16 cellular contexts compared by ENCODE assay signal in genomic region chr13:54775501-54776191, GRCh38.
A peak's percentile ranks its signal among the peaks of the same experiment; 100 is the strongest.
DNase-seq lines count a peak whose midpoint lies in the region; ATAC-seq and TF ChIP-seq lines count a peak whose summit lies in the region.
"Had no signal": no experiment of that assay in that cellular context is flagged by ENCODE, and none has a peak within 500 bp of the region (broad histone marks: within the 10 kb centered on the region; RNA-seq: fewer than 3 reads in every experiment).

No MANE protein-coding gene starts in this region.

- H3K27ac ChIP-seq in lower lobe of right lung = no peak overlapping the region

- no peak overlapping the region for H3K27ac Mint-ChIP-seq in WTC11
- no peak overlapping the region for H3K27ac Mint-ChIP-seq in stimulated activated effector memory CD8-positive, alpha-beta T cell treated with anti-CD3 and anti-CD28 coated beads, Interleukin-12 subunit alpha, Interleukin-12 subunit beta, amount 100 ng/mL, for 72 hours
- H3K27ac Mint-ChIP-seq: CD4-positive, CD25-positive, alpha-beta regulatory T cell; CD8-positive, alpha-beta memory T cell had no signal

- H3K36me3 ChIP-seq in lower lobe of right lung = no peaks in the 10 kb centered on the region
- H3K36me3 ChIP-seq: BE2C had no signal

- no peaks in the 10 kb centered on the region for H3K27me3 Mint-ChIP-seq in WTC11 (ENCODE audit: low read depth)
- H3K27me3 Mint-ChIP-seq: CD4-positive, CD25-positive, alpha-beta regulatory T cell; CD8-positive, alpha-beta memory T cell had no signal

- no peaks in the 10 kb centered on the region for H3K4me1 Mint-ChIP-seq in WTC11
- no peaks in the 10 kb centered on the region for H3K4me1 Mint-ChIP-seq in stimulated activated effector memory CD8-positive, alpha-beta T cell treated with anti-CD3 and anti-CD28 coated beads, Interleukin-12 subunit alpha, Interleukin-12 subunit beta, amount 100 ng/mL, for 72 hours
- H3K4me1 Mint-ChIP-seq: CD8-positive, alpha-beta memory T cell had no signal

- intact Hi-C loops in lower lobe of right lung (cut with DNase I) = no loop called here

- POLR2A ChIA-PET in WTC11 (lab: Charles Lee) = no interaction called here

- DNase-seq in WTC11 (ENCODE audit: low spot score) (no peak), lower lobe of right lung (peak; percentile 27), hepatic stellate cell (ENCODE audit: low spot score) (no peak)
- no peak for DNase-seq in stimulated activated effector memory CD8-positive, alpha-beta T cell treated with anti-CD3 and anti-CD28 coated beads, Interleukin-12 subunit alpha, Interleukin-12 subunit beta, amount 100 ng/mL, for 72 hours (ENCODE audit: low spot score in 2 of 2)
- DNase-seq in activated CD4-positive, alpha-beta T cell treated with anti-CD3 and anti-CD28 coated beads for 1 hour = no peak
- DNase-seq: ACHN; BE2C; C1 segment of cervical spinal cord; Caco-2; CD4-positive, CD25-positive, alpha-beta regulatory T cell; CD8-positive, alpha-beta memory T cell; HCEC 1CT; IMR-90 had no signal

- CTCF ChIA-PET in WTC11 (lab: Charles Lee) = no interaction called here

- peak; percentile 28; the same call in 1 of the 2 replicates for ATAC-seq in WTC11
- peak in 1 of 2 donors; percentile 27 for ATAC-seq in lower lobe of right lung
- peak; percentile 19 for ATAC-seq in stimulated activated effector memory CD8-positive, alpha-beta T cell treated with anti-CD3 and anti-CD28 coated beads, Interleukin-12 subunit alpha, Interleukin-12 subunit beta, amount 100 ng/mL, for 72 hours
- no peak for ATAC-seq in HG03135 (IDR thresholded peaks at IDR 0.05; ENCODE audit: unreplicated experiment)
- no peak for ATAC-seq in GM18870 (IDR thresholded peaks at IDR 0.05; ENCODE audit: unreplicated experiment)
- ATAC-seq: K562 had no signal

- H3K4me3 ChIP-seq in lower lobe of right lung = no peak overlapping the region
- H3K4me3 ChIP-seq: K562 had no signal

- H3K36me3 Mint-ChIP-seq in WTC11 = peaks cover 10% of the 10 kb centered on the region
- no peaks in the 10 kb centered on the region for H3K36me3 Mint-ChIP-seq in stimulated activated effector memory CD8-positive, alpha-beta T cell treated with anti-CD3 and anti-CD28 coated beads, Interleukin-12 subunit alpha, Interleukin-12 subunit beta, amount 100 ng/mL, for 72 hours

- no peak overlapping the region for H3K4me3 Mint-ChIP-seq in WTC11
- no peak overlapping the region for H3K4me3 Mint-ChIP-seq in stimulated activated effector memory CD8-positive, alpha-beta T cell treated with anti-CD3 and anti-CD28 coated beads, Interleukin-12 subunit alpha, Interleukin-12 subunit beta, amount 100 ng/mL, for 72 hours
- H3K4me3 Mint-ChIP-seq: CD4-positive, CD25-positive, alpha-beta regulatory T cell; CD8-positive, alpha-beta memory T cell had no signal

- no peaks in the 10 kb centered on the region for H3K9me3 ChIP-seq in lower lobe of right lung
- H3K9me3 ChIP-seq: BE2C, Caco-2 had no signal

- H3K9me3 Mint-ChIP-seq in WTC11 = peaks cover 16% of the 10 kb centered on the region
- peaks cover 5% of the 10 kb centered on the region for H3K9me3 Mint-ChIP-seq in stimulated activated effector memory CD8-positive, alpha-beta T cell treated with anti-CD3 and anti-CD28 coated beads, Interleukin-12 subunit alpha, Interleukin-12 subunit beta, amount 100 ng/mL, for 72 hours

- no peaks in the 10 kb centered on the region for H3K4me1 ChIP-seq in lower lobe of right lung
- H3K4me1 ChIP-seq: BE2C, Caco-2 had no signal

- no peaks in the 10 kb centered on the region for H3K27me3 ChIP-seq in lower lobe of right lung (ENCODE audit: low read depth)
- H3K27me3 ChIP-seq: BE2C had no signal

- TF ChIP-seq CTCF in WTC11 (IDR thresholded peaks at IDR 0.05) (no peak), lower lobe of right lung (IDR thresholded peaks at IDR 0.05) (no peak)

TF ChIP-seq in WTC11, 78 proteins besides CTCF, POLR2A, EP300 and RAD21 (continues in another document):
- TF ChIP-seq ATF6 (CRISPR knock-in tag; IDR thresholded peaks at IDR 0.05) (no peak), NFE2L1 (CRISPR knock-in tag; IDR thresholded peaks at IDR 0.05) (no peak), IRF1 (CRISPR knock-in tag; IDR thresholded peaks at IDR 0.05) (no peak), GABPB1 (CRISPR knock-in tag; IDR thresholded peaks at IDR 0.05) (no peak), STAT6 (CRISPR knock-in tag; conservative IDR thresholded peaks at IDR 0.05; ENCODE audit: low read depth) (no peak), ZNF121 (CRISPR knock-in tag; IDR thresholded peaks at IDR 0.05) (no peak), RORB (CRISPR knock-in tag; IDR thresholded peaks at IDR 0.05) (no peak), ZNF263 (CRISPR knock-in tag; IDR thresholded peaks at IDR 0.05; ENCODE audit: low read depth) (no peak), ZBTB43 (CRISPR knock-in tag; IDR thresholded peaks at IDR 0.05) (no peak), OVOL2 (CRISPR knock-in tag; IDR thresholded peaks at IDR 0.05; ENCODE audit: borderline replicate concordance) (no peak), E2F5 (CRISPR knock-in tag; IDR thresholded peaks at IDR 0.05) (no peak), FOXK1 (CRISPR knock-in tag; IDR thresholded peaks at IDR 0.05) (no peak), CDX4 (CRISPR knock-in tag; IDR thresholded peaks at IDR 0.05; ENCODE audit: borderline replicate concordance) (no peak), MYBL2 (CRISPR knock-in tag; IDR thresholded peaks at IDR 0.05) (no peak), GTF2I (CRISPR knock-in tag; conservative IDR thresholded peaks at IDR 0.05) (no peak), ZNF416 (CRISPR knock-in tag; IDR thresholded peaks at IDR 0.05) (no peak)

Comparison
In these comparisons a context has a peak if more than half of its experiments do, and no peak if none do; other contexts are left out.
1. ATAC-seq: peak in WTC11 (single experiment) and stimulated activated effector memory CD8-positive, alpha-beta T cell treated with anti-CD3 and anti-CD28 coated beads, Interleukin-12 subunit alpha, Interleukin-12 subunit beta, amount 100 ng/mL, for 72 hours (single experiment); none in HG03135 (single experiment) and GM18870 (single experiment).